19 cellular contexts compared by ENCODE assay signal in genomic region chr2:237593596-237594310, GRCh38. TPM values are rescaled to one million over a fixed set of nuclear protein-coding genes. Genes with fewer than 3 reads are reported as not detected.
DNase-seq lines count a peak whose midpoint lies in the region; ATAC-seq and TF ChIP-seq lines count a peak whose summit lies in the region.
"Had no signal": no experiment of that assay in that cellular context is flagged by ENCODE, and none has a peak within 500 bp of the region (broad histone marks: within the 10 kb centered on the region; RNA-seq: fewer than 3 reads in every experiment).

No MANE protein-coding gene starts in this region.

- peak overlapping the region; percentile 42 to 69 for H2BK12ac ChIP-seq in mesenchymal stem cell (ENCODE audit: low read length in 2 of 2)

- ATAC-seq in WTC11, result no peak; the same call in 1 of the 2 replicates

- no peaks in the 10 kb centered on the region for H3K36me3 ChIP-seq in mesenchymal stem cell (ENCODE audit: control insufficient read depth in 1 of 2, insufficient read depth in 2 of 2, low read depth in 1 of 2, low read length in 2 of 2)
- no peaks in the 10 kb centered on the region for H3K36me3 ChIP-seq in tibial artery
- H3K36me3 ChIP-seq: prostate gland had no signal

- peaks cover 15% of the 10 kb centered on the region for H3K4me1 Mint-ChIP-seq in T-helper 2 cell treated with Interferon-gamma antibody and Interleukin-4, amounts not matched to agents 5 μg/mL and 100 μg/mL, for 36 hours (ENCODE audit: low read depth)
- peaks cover 76% of the 10 kb centered on the region for H3K4me1 Mint-ChIP-seq in WTC11
- peaks cover 43% of the 10 kb centered on the region for H3K4me1 Mint-ChIP-seq in mesothelial cell of epicardium

- peak overlapping the region; percentile 24 for H3K27ac Mint-ChIP-seq in T-helper 2 cell treated with Interferon-gamma antibody and Interleukin-4, amounts not matched to agents 5 μg/mL and 100 μg/mL, for 36 hours
- H3K27ac Mint-ChIP-seq in WTC11 (peak overlapping the region; percentile 91), mesothelial cell of epicardium (no peak overlapping the region)
- H3K27ac Mint-ChIP-seq: activated naive CD8-positive, alpha-beta T cell had no signal

- no peak overlapping the region for H3K4me3 Mint-ChIP-seq in T-helper 2 cell treated with Interferon-gamma antibody and Interleukin-4, amounts not matched to agents 5 μg/mL and 100 μg/mL, for 36 hours
- H3K4me3 Mint-ChIP-seq in WTC11, result peak overlapping the region; percentile 28; the same call in 1 of the 2 replicates
- H3K4me3 Mint-ChIP-seq in mesothelial cell of epicardium, result no peak overlapping the region
- H3K4me3 Mint-ChIP-seq: activated naive CD8-positive, alpha-beta T cell had no signal

- no peak overlapping the region for H2BK5ac ChIP-seq in mesenchymal stem cell (ENCODE audit: low read depth, low read length, poor library complexity, severe bottlenecking)

- no peaks in the 10 kb centered on the region for H3K36me3 Mint-ChIP-seq in T-helper 2 cell treated with Interferon-gamma antibody and Interleukin-4, amounts not matched to agents 5 μg/mL and 100 μg/mL, for 36 hours (ENCODE audit: low read depth)
- H3K36me3 Mint-ChIP-seq in WTC11 (no peaks in the 10 kb centered on the region), mesothelial cell of epicardium (no peaks in the 10 kb centered on the region)
- H3K36me3 Mint-ChIP-seq: activated naive CD8-positive, alpha-beta T cell had no signal

- H3K4me3 ChIP-seq in mesenchymal stem cell (ENCODE audit: insufficient read depth in 1 of 2, low read depth in 1 of 2, low read length in 2 of 2) (no peak overlapping the region), tibial artery (no peak overlapping the region)
- H3K4me3 ChIP-seq: prostate gland had no signal

- peak overlapping the region; percentile 5 for H4K91ac ChIP-seq in mesenchymal stem cell (ENCODE audit: low read length)

- H3K4me2 ChIP-seq in mesenchymal stem cell (ENCODE audit: low read length, poor library complexity, severe bottlenecking), result no peak overlapping the region

- no peak overlapping the region for H2AFZ ChIP-seq in mesenchymal stem cell (ENCODE audit: low read depth, low read length)

- DNase-seq in T-helper 2 cell treated with Interferon-gamma antibody and Interleukin-4, amounts not matched to agents 5 μg/mL and 100 μg/mL, for 36 hours (ENCODE audit: low spot score), result no peak
- DNase-seq in T-helper 2 cell (no peak), WTC11 (ENCODE audit: low spot score) (no peak), mesenchymal stem cell (no peak), tibial artery (no peak), caudate nucleus (lab: John Stamatoyannopoulos, UW) (no peak), CD1c-positive myeloid dendritic cell (ENCODE audit: extremely low spot score) (no peak), mesothelial cell of epicardium (ENCODE audit: low spot score in 2 of 2, unreplicated experiment in 2 of 2) (no peak)
- DNase-seq: activated CD4-positive, alpha-beta T cell treated with anti-CD3 and anti-CD28 coated beads for 4 hours; Calu3; kidney glomerular epithelial cell; NCI-H2029 treated with DMSO at 0.1 percent for 48 hours; NK-92 treated with Interleukin-12 subunit alpha and Interleukin-12 subunit beta, amount 100 ng/mL, for 24 hours; Right ventricle myocardium superior; stimulated activated CD4-positive, alpha-beta T cell treated with anti-CD3 and anti-CD28 coated beads, Interleukin-15, amount 100 ng/mL, for 24 hours had no signal

- intact Hi-C loops in tibial artery (cut with DNase I; ENCODE audit: low total_unique reads), result no loop called here

- H3K9me3 Mint-ChIP-seq in T-helper 2 cell treated with Interferon-gamma antibody and Interleukin-4, amounts not matched to agents 5 μg/mL and 100 μg/mL, for 36 hours, result no peaks in the 10 kb centered on the region
- H3K9me3 Mint-ChIP-seq in WTC11 (no peaks in the 10 kb centered on the region), mesothelial cell of epicardium (no peaks in the 10 kb centered on the region)

- CTCF ChIA-PET in WTC11 (lab: Charles Lee), result interaction anchor here (1.4 to 5.5 kb wide), 5 partner anchors 8 to 93 kb away, joined by 5 to 37 read pairs (median 32); no protein-coding TSS in a partner anchor

- H2AK5ac ChIP-seq in mesenchymal stem cell (ENCODE audit: low read length, severe bottlenecking), result peak overlapping the region; percentile 56

- H3K4me1 ChIP-seq in mesenchymal stem cell (ENCODE audit: control insufficient read depth, insufficient read depth, low read depth, low read length) (peaks cover 31% of the 10 kb centered on the region), tibial artery (peaks cover 5 to 56% (median 40%) of the 10 kb centered on the region in 4 donors)
- H3K4me1 ChIP-seq: prostate gland had no signal

- H3K4ac ChIP-seq in mesenchymal stem cell (ENCODE audit: low read depth in 1 of 2, low read length in 2 of 2), result peak overlapping the region in 1 of 2 experiments; percentile 83

- no peaks in the 10 kb centered on the region for H3K79me1 ChIP-seq in mesenchymal stem cell (replicated peaks; ENCODE audit: low read length, poor library complexity, severe bottlenecking)

- no peak overlapping the region for H3K23ac ChIP-seq in mesenchymal stem cell (ENCODE audit: low read length in 2 of 2)

- peaks cover 3% of the 10 kb centered on the region for H3K27me3 Mint-ChIP-seq in T-helper 2 cell treated with Interferon-gamma antibody and Interleukin-4, amounts not matched to agents 5 μg/mL and 100 μg/mL, for 36 hours (ENCODE audit: low read depth)
- H3K27me3 Mint-ChIP-seq in WTC11 (ENCODE audit: low read depth) (no peaks in the 10 kb centered on the region; the same call in 1 of the 2 replicates), mesothelial cell of epicardium (ENCODE audit: low read depth) (peaks cover 16% of the 10 kb centered on the region)
- H3K27me3 Mint-ChIP-seq: activated naive CD8-positive, alpha-beta T cell had no signal

- peak overlapping the region; percentile 82 for H4K8ac ChIP-seq in mesenchymal stem cell (ENCODE audit: low read length)

- H2BK120ac ChIP-seq in mesenchymal stem cell (ENCODE audit: low read depth, low read length), result peak overlapping the region; percentile 36

- peak overlapping the region; percentile 2 to 90 for H3K18ac ChIP-seq in mesenchymal stem cell (ENCODE audit: low read depth in 1 of 2, low read length in 2 of 2)

- peak overlapping the region in 1 of 2 experiments; percentile 37 for H3K14ac ChIP-seq in mesenchymal stem cell (ENCODE audit: low read length in 2 of 2)

- WGBS in mesenchymal stem cell, result 77% methylated on average over 16 of the region's 16 CpGs

- no peak overlapping the region for H2BK15ac ChIP-seq in mesenchymal stem cell (ENCODE audit: low read depth, poor library complexity, severe bottlenecking)

- H3K9ac ChIP-seq in mesenchymal stem cell (ENCODE audit: low read length), result no peak overlapping the region

- no peak for TF ChIP-seq CTCF in WTC11 (IDR thresholded peaks at IDR 0.05)
- TF ChIP-seq CTCF in tibial artery (IDR thresholded peaks at IDR 0.05), result no peak
- no peak for TF ChIP-seq CTCF in mesothelial cell of epicardium (IDR thresholded peaks at IDR 0.05; ENCODE audit: unreplicated experiment)

- POLR2A ChIA-PET in WTC11 (lab: Charles Lee), result interaction anchor here (2.0 kb wide), 1 partner anchor 9 kb away, joined by 8 read pairs; no protein-coding TSS in a partner anchor

- H3K27ac ChIP-seq in mesenchymal stem cell (ENCODE audit: low read length, poor library complexity, severe bottlenecking), result no peak overlapping the region
- peak overlapping the region; percentile 80 to 97 for H3K27ac ChIP-seq in tibial artery
- no peak overlapping the region for H3K27ac ChIP-seq in caudate nucleus (ENCODE audit: low read depth, low read length)
- H3K27ac ChIP-seq: prostate gland had no signal

- H3K27me3 ChIP-seq in mesenchymal stem cell (ENCODE audit: control insufficient read depth in 1 of 2, insufficient read depth in 1 of 2, low read length in 2 of 2) (no peaks in the 10 kb centered on the region), tibial artery (no peaks in the 10 kb centered on the region)

- H3K9me3 ChIP-seq in mesenchymal stem cell (ENCODE audit: control insufficient read depth, low read length), result no peaks in the 10 kb centered on the region
- H3K9me3 ChIP-seq in tibial artery, result no peaks in the 10 kb centered on the region
- H3K9me3 ChIP-seq: prostate gland had no signal

TF ChIP-seq in WTC11, 78 proteins besides CTCF, POLR2A, EP300 and RAD21:
- no peak for TF ChIP-seq OVOL2 (CRISPR knock-in tag; IDR thresholded peaks at IDR 0.05; ENCODE audit: borderline replicate concordance)
- no peak for TF ChIP-seq HMGA2 (CRISPR knock-in tag; IDR thresholded peaks at IDR 0.05)
- TF ChIP-seq ELF4 (CRISPR knock-in tag; IDR thresholded peaks at IDR 0.05; ENCODE audit: low read depth), result no peak
- no peak for TF ChIP-seq MYBL2 (CRISPR knock-in tag; IDR thresholded peaks at IDR 0.05)
- no peak for TF ChIP-seq USF2 (CRISPR knock-in tag; IDR thresholded peaks at IDR 0.05)
- no peak for TF ChIP-seq PRRX2 (CRISPR knock-in tag; IDR thresholded peaks at IDR 0.05)
- no peak for TF ChIP-seq ATF1 (CRISPR knock-in tag; IDR thresholded peaks at IDR 0.05)

RNA-seq across cellular contexts. Expression of gene RAB17, which starts 3.2 kb away (rescaled TPM):
- total RNA-seq in WTC11 (2021), result 134 to 140 TPM (median 137 TPM) in 3 replicates
- 0.11 TPM for polyA plus RNA-seq in mesenchymal stem cell (2013, experiment 1 of 2)
- polyA plus RNA-seq in mesenchymal stem cell (2013, experiment 2 of 2), result 0.11 TPM
- total RNA-seq in mesothelial cell of epicardium, result 10.6 to 12.7 TPM (median 11.0 TPM) in 3 replicates
- total RNA-seq: temporal lobe had no signal

RNA-seq across cellular contexts. Expression of gene PRLH, which starts 27.4 kb away (rescaled TPM):
- not detected in 3 replicates for total RNA-seq in WTC11 (2021)
- not detected for polyA plus RNA-seq in mesenchymal stem cell (2013, experiment 1 of 2)
- polyA plus RNA-seq in mesenchymal stem cell (2013, experiment 2 of 2), result not detected
- not detected in 3 replicates for total RNA-seq in mesothelial cell of epicardium
- total RNA-seq: Calu3, cardiac septum, prostate gland, Right ventricle myocardium superior, temporal lobe had no signal

RNA-seq across cellular contexts. Expression of gene LRRFIP1, which starts 33.6 kb away (rescaled TPM):
- total RNA-seq in WTC11 (2021) (70.6 to 88.4 TPM (median 71.2 TPM) in 3 replicates), mesothelial cell of epicardium (43.6 to 47.5 TPM (median 47.2 TPM) in 3 replicates)
- 111 TPM for polyA plus RNA-seq in mesenchymal stem cell (2013, experiment 1 of 2)
- 106 TPM for polyA plus RNA-seq in mesenchymal stem cell (2013, experiment 2 of 2)

Comparison
In these comparisons a context has a peak if more than half of its experiments do, and no peak if none do; other contexts are left out.
1. H3K27ac ChIP-seq: peak in tibial artery (2 of 2); none in mesenchymal stem cell (single experiment) and caudate nucleus (single experiment).